Comparison of ENCODE assay signal across 15 cellular contexts in genomic region chr1:5819391-5820025, GRCh38.
A peak's percentile ranks its signal among the peaks of the same experiment; 100 is the strongest.
DNase-seq lines count a peak whose midpoint lies in the region; ATAC-seq and TF ChIP-seq lines count a peak whose summit lies in the region.
"Had no signal": no experiment of that assay in that cellular context is flagged by ENCODE, and none has a peak within 500 bp of the region (broad histone marks: within the 10 kb centered on the region; RNA-seq: fewer than 3 reads in every experiment).

No MANE protein-coding gene starts in this region.

- no peak overlapping the region for H3K4me3 Mint-ChIP-seq in naive thymus-derived CD8-positive, alpha-beta T cell
- no peak overlapping the region for H3K4me3 Mint-ChIP-seq in activated T-cell treated with anti-CD3 and anti-CD28 coated beads, Interleukin-2, amount 50 U/mL, for 24 hours
- H3K4me3 Mint-ChIP-seq: CD4-positive, alpha-beta memory T cell; H9 had no signal

- peaks cover 4 to 69% (median 43%) of the 10 kb centered on the region in 5 donors for H3K27me3 Mint-ChIP-seq in naive thymus-derived CD8-positive, alpha-beta T cell
- peaks cover 57% of the 10 kb centered on the region for H3K27me3 Mint-ChIP-seq in activated T-cell treated with anti-CD3 and anti-CD28 coated beads, Interleukin-2, amount 50 U/mL, for 24 hours

- H3K4me3 ChIP-seq in H7 (ENCODE audit: insufficient read depth, low read depth, low read length): no peak overlapping the region
- H3K4me3 ChIP-seq in spleen: no peak overlapping the region
- H3K4me3 ChIP-seq: GM12878, GM23248 had no signal

- no peaks in the 10 kb centered on the region for H3K4me1 Mint-ChIP-seq in naive thymus-derived CD8-positive, alpha-beta T cell
- no peaks in the 10 kb centered on the region for H3K4me1 Mint-ChIP-seq in activated T-cell treated with anti-CD3 and anti-CD28 coated beads, Interleukin-2, amount 50 U/mL, for 24 hours (ENCODE audit: low read depth)
- H3K4me1 Mint-ChIP-seq: CD4-positive, alpha-beta memory T cell had no signal

- H3K27me3 ChIP-seq in H7 (ENCODE audit: control insufficient read depth, insufficient read depth, low read length) (peaks cover 2% of the 10 kb centered on the region; the same call in 1 of the 2 replicates), spleen (replicated peaks in 1 of 7) (peaks cover 0 to 52% (median 2%) of the 10 kb centered on the region in 7 donors)

- H3K9me3 ChIP-seq in spleen: no peaks in the 10 kb centered on the region

- no peak overlapping the region for H3K27ac ChIP-seq in spleen
- H3K27ac ChIP-seq: C4-2B, GM23248 had no signal

- H3K36me3 ChIP-seq in H7 (replicated peaks; ENCODE audit: control insufficient read depth, insufficient read depth, low read length) (no peaks in the 10 kb centered on the region), spleen (no peaks in the 10 kb centered on the region)

- POLR2A ChIA-PET in naive thymus-derived CD8-positive, alpha-beta T cell (lab: Charles Lee): no interaction called here

- TF ChIP-seq CTCF in spleen (IDR thresholded peaks at IDR 0.05 in 8 of 11, conservative IDR thresholded peaks at IDR 0.05 in 3 of 11): no peak

- H3K27ac Mint-ChIP-seq in naive thymus-derived CD8-positive, alpha-beta T cell: no peak overlapping the region
- no peak overlapping the region for H3K27ac Mint-ChIP-seq in activated T-cell treated with anti-CD3 and anti-CD28 coated beads, Interleukin-2, amount 50 U/mL, for 24 hours
- H3K27ac Mint-ChIP-seq: CD4-positive, alpha-beta memory T cell; H9 had no signal

- ATAC-seq in naive thymus-derived CD8-positive, alpha-beta T cell: no peak
- ATAC-seq: GM12878 had no signal

- H3K36me3 Mint-ChIP-seq in naive thymus-derived CD8-positive, alpha-beta T cell: peaks cover 0 to 6% (median 0%) of the 10 kb centered on the region in 3 donors
- no peaks in the 10 kb centered on the region for H3K36me3 Mint-ChIP-seq in activated T-cell treated with anti-CD3 and anti-CD28 coated beads, Interleukin-2, amount 50 U/mL, for 24 hours (ENCODE audit: low read depth)
- H3K36me3 Mint-ChIP-seq: CD4-positive, alpha-beta memory T cell had no signal

- 78 to 86% (median 84%) methylated on average over 7 to 9 of the region's 9 CpGs for WGBS in spleen, 5 donors

- DNase-seq in NCI-H2029 (lab: John Stamatoyannopoulos, UW) (peak; percentile 21), NCI-H2029 treated with DMSO at 0.1 percent for 48 hours (lab: John Stamatoyannopoulos, UW) (no peak), H7 (peak; percentile 18), NCI-H2171 treated with DMSO at 0.1 percent for 48 hours (lab: John Stamatoyannopoulos, UW) (peak; percentile 82), spleen (peak; percentile 27), NCI-H2107 (lab: John Stamatoyannopoulos, UW) (no peak)
- no peak for DNase-seq in naive thymus-derived CD8-positive, alpha-beta T cell
- no peak for DNase-seq in activated T-cell treated with anti-CD3 and anti-CD28 coated beads, Interleukin-2, amount 50 U/mL, for 24 hours
- DNase-seq: ACHN; CD4-positive, alpha-beta memory T cell; GM23248; H9; IMR-90 had no signal

- intact Hi-C loops in spleen (cut with DNase I; ENCODE audit: low total_unique reads): no loop called here

- no peak for TF ChIP-seq POLR2A in spleen (IDR thresholded peaks at IDR 0.05)

- peaks cover 0 to 13% (median 2%) of the 10 kb centered on the region in 9 donors for H3K9me3 Mint-ChIP-seq in naive thymus-derived CD8-positive, alpha-beta T cell
- no peaks in the 10 kb centered on the region for H3K9me3 Mint-ChIP-seq in activated T-cell treated with anti-CD3 and anti-CD28 coated beads, Interleukin-2, amount 50 U/mL, for 24 hours

- no peaks in the 10 kb centered on the region for H3K4me1 ChIP-seq in spleen

Comparison
In these comparisons a context has a peak if more than half of its experiments do, and no peak if none do; other contexts are left out.
1. DNase-seq: peak in NCI-H2029 (single experiment), H7 (single experiment), NCI-H2171 treated with DMSO at 0.1 percent for 48 hours (single experiment) and spleen (single experiment); none in NCI-H2029 treated with DMSO at 0.1 percent for 48 hours (single experiment), naive thymus-derived CD8-positive, alpha-beta T cell (0 of 10), NCI-H2107 (single experiment) and activated T-cell treated with anti-CD3 and anti-CD28 coated beads, Interleukin-2, amount 50 U/mL, for 24 hours (single experiment).